Comparison of ENCODE assay signal across 8 cellular contexts in the genomic region with DNA sequence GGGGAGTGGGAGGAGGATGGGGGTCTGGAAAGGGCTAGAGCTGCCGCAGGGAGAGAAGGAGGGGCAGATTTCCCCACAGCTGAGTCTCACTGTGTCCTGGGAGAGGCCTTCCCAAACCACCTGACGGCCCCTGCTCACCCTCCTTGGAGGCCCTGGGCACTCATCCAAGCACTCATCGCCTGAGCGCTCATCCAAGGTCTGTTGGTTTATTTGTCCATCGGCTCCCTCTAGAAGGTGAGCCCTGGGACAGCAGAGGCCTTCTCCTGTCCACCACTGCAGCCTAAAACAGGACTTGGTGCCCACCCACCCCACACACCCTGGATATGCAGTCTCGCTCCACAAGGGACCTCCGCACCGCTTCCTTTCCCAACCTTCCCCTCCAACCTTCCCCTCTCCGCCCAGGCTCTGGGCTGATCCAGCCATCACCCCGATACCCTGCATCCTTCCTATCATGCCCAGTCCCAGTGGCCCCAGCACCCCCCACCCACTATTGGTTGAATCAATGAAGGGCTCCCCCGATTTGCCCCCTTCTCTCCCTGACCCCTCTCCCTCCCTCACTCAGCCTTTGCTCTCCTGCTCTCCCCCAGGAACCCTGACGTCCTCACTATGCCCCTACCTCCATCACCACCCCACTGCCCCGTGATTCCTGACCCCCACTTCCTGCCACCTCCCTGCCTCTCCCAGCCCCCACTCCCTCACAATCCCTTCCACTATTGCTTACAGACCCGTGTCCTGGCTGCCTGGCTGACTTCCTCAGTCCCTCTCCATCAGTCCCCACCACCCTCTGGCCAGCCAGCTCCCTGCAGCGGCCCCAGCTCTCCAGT. TPM values are rescaled to one million over a fixed set of nuclear protein-coding genes. Genes with fewer than 3 reads are reported as not detected.
DNase-seq lines count a peak whose midpoint lies in the region; ATAC-seq and TF ChIP-seq lines count a peak whose summit lies in the region.

No MANE protein-coding gene starts in this region.

- no peak overlapping the region for H2AFZ ChIP-seq in trophoblast cell (ENCODE audit: insufficient read depth, low read length, poor library complexity)

- H2BK120ac ChIP-seq in trophoblast cell (ENCODE audit: insufficient read depth, low read length, poor library complexity) = no peak overlapping the region

- no peak for ATAC-seq in CD4-positive, CD25-positive, alpha-beta regulatory T cell (ENCODE audit: low read depth in 2 of 2)
- no peak for ATAC-seq in GM19467 (IDR thresholded peaks at IDR 0.05; ENCODE audit: unreplicated experiment)
- no peak for ATAC-seq in HG02798 (IDR thresholded peaks at IDR 0.05; ENCODE audit: poor library complexity, unreplicated experiment)

- peaks cover under 1% of the 10 kb centered on the region for H3K36me3 Mint-ChIP-seq in CD4-positive, CD25-positive, alpha-beta regulatory T cell
- H3K36me3 Mint-ChIP-seq in IgD-negative memory B cell = no peaks in the 10 kb centered on the region

- peaks cover 7% of the 10 kb centered on the region for H3K79me2 ChIP-seq in trophoblast cell (ENCODE audit: control insufficient read depth, insufficient read depth, low read length, poor library complexity)

- no peaks in the 10 kb centered on the region for H3K9me3 ChIP-seq in CD4-positive, CD25-positive, alpha-beta regulatory T cell (ENCODE audit: control insufficient read depth in 2 of 2, low read length in 2 of 2)
- H3K9me3 ChIP-seq in trophoblast cell (ENCODE audit: insufficient read depth, low read depth, low read length) = no peaks in the 10 kb centered on the region

- H3K4me2 ChIP-seq in trophoblast cell (ENCODE audit: low read length) = peak overlapping the region; percentile 84

- H3K27ac ChIP-seq in CD4-positive, CD25-positive, alpha-beta regulatory T cell (ENCODE audit: insufficient read depth, low read length, poor library complexity, severe bottlenecking) = peak overlapping the region; percentile 76
- no peak overlapping the region for H3K27ac ChIP-seq in trophoblast cell (ENCODE audit: low read depth, low read length)

- no peak overlapping the region for H4K91ac ChIP-seq in trophoblast cell (ENCODE audit: low read depth, low read length)

- H4K12ac ChIP-seq in trophoblast cell (ENCODE audit: low read depth, low read length) = no peak overlapping the region

- H3K9me3 Mint-ChIP-seq in CD4-positive, CD25-positive, alpha-beta regulatory T cell = peaks cover 0 to 2% (median 0%) of the 10 kb centered on the region in 7 donors
- H3K9me3 Mint-ChIP-seq in IgD-negative memory B cell = no peaks in the 10 kb centered on the region

- no CpG with 5 or more reads among the region's 15 CpGs for WGBS in trophoblast cell (ENCODE audit: extremely low coverage, insufficient coverage, insufficient read length)

- no peak overlapping the region for H2AK5ac ChIP-seq in trophoblast cell (ENCODE audit: low read length)

- no peak for DNase-seq in CD4-positive, CD25-positive, alpha-beta regulatory T cell
- DNase-seq in fibroblast of villous mesenchyme (ENCODE audit: low read depth) (peak; percentile 85), trophoblast cell (no peak), NCI-H146 treated with DMSO at 0.1 percent for 48 hours (lab: John Stamatoyannopoulos, UW; ENCODE audit: unreplicated experiment) (no peak)

- no peak overlapping the region for H2BK12ac ChIP-seq in trophoblast cell (ENCODE audit: low read length)

- no peak overlapping the region for H3K18ac ChIP-seq in trophoblast cell (ENCODE audit: low read length)

- H4K8ac ChIP-seq in trophoblast cell (ENCODE audit: low read depth, low read length) = no peak overlapping the region

- no peak overlapping the region for H3K9ac ChIP-seq in trophoblast cell (ENCODE audit: low read length)

- H3K4me3 ChIP-seq in CD4-positive, CD25-positive, alpha-beta regulatory T cell (ENCODE audit: low read depth, low read length) = peak overlapping the region; percentile 66
- peak overlapping the region; percentile 91 for H3K4me3 ChIP-seq in WI38 (ENCODE audit: low read depth, low read length)
- peak overlapping the region; percentile 72 for H3K4me3 ChIP-seq in fibroblast of villous mesenchyme (ENCODE audit: low read depth, low read length)
- H3K4me3 ChIP-seq in trophoblast cell (ENCODE audit: low read depth, low read length) = no peak overlapping the region

- H3K36me3 ChIP-seq in CD4-positive, CD25-positive, alpha-beta regulatory T cell (ENCODE audit: control insufficient read depth, insufficient read depth, low read length) = peaks cover 24% of the 10 kb centered on the region
- peaks cover 19 to 22% of the 10 kb centered on the region in 2 experiments for H3K36me3 ChIP-seq in trophoblast cell (ENCODE audit: control insufficient read depth in 1 of 2, insufficient read depth in 2 of 2, low read length in 2 of 2)

- TF ChIP-seq CTCF in WI38 (IDR thresholded peaks at IDR 0.05; ENCODE audit: low read depth, low read length) (no peak), fibroblast of villous mesenchyme (IDR thresholded peaks at IDR 0.05; ENCODE audit: insufficient read depth, low read depth, low read length) (peak; percentile 7)

- no peak overlapping the region for H2BK5ac ChIP-seq in trophoblast cell (ENCODE audit: low read depth, low read length, poor library complexity)

- H3K4me1 Mint-ChIP-seq in CD4-positive, CD25-positive, alpha-beta regulatory T cell = peaks cover 3 to 22% (median 10%) of the 10 kb centered on the region in 4 donors
- peaks cover 0 to 10% (median 7%) of the 10 kb centered on the region in 3 donors for H3K4me1 Mint-ChIP-seq in IgD-negative memory B cell

- peak overlapping the region; percentile 88 to 94 (median 91) for H3K4me3 Mint-ChIP-seq in CD4-positive, CD25-positive, alpha-beta regulatory T cell
- peak overlapping the region; percentile 80 to 94 (median 86) for H3K4me3 Mint-ChIP-seq in IgD-negative memory B cell

- peaks cover 4% of the 10 kb centered on the region for H3K27me3 Mint-ChIP-seq in CD4-positive, CD25-positive, alpha-beta regulatory T cell
- H3K27me3 Mint-ChIP-seq in IgD-negative memory B cell = no peaks in the 10 kb centered on the region

- H3K27me3 ChIP-seq in CD4-positive, CD25-positive, alpha-beta regulatory T cell (ENCODE audit: control insufficient read depth, insufficient read depth, low read length) = no peaks in the 10 kb centered on the region
- no peaks in the 10 kb centered on the region for H3K27me3 ChIP-seq in trophoblast cell (ENCODE audit: insufficient read depth, low read length)

- peaks cover 5% of the 10 kb centered on the region for H3K79me1 ChIP-seq in trophoblast cell (ENCODE audit: low read length)

- no peak overlapping the region for H3K14ac ChIP-seq in trophoblast cell (ENCODE audit: low read length)

- H3K23ac ChIP-seq in trophoblast cell (ENCODE audit: low read length) = no peak overlapping the region

- no peak overlapping the region for H3K4ac ChIP-seq in trophoblast cell (ENCODE audit: low read depth, low read length)

- H3K4me1 ChIP-seq in CD4-positive, CD25-positive, alpha-beta regulatory T cell (ENCODE audit: control insufficient read depth, insufficient read depth, low read length, poor library complexity, severe bottlenecking) = peaks cover 21% of the 10 kb centered on the region
- H3K4me1 ChIP-seq in trophoblast cell (ENCODE audit: control insufficient read depth in 1 of 2, insufficient read depth in 2 of 2, low read length in 2 of 2) = peaks cover 3 to 8% of the 10 kb centered on the region in 2 experiments

- H3K27ac Mint-ChIP-seq in CD4-positive, CD25-positive, alpha-beta regulatory T cell = peak overlapping the region; percentile 92 to 95 (median 94)
- H3K27ac Mint-ChIP-seq in IgD-negative memory B cell = peak overlapping the region; percentile 66 to 97 (median 93)

RNA-seq across cellular contexts. Expression of gene UBXN6, which starts 1.6 kb away (rescaled TPM):
- 54.2 TPM for total RNA-seq in CD4-positive, CD25-positive, alpha-beta regulatory T cell
- 1 to 10 TPM; 4.6 to 6.4 (median 4.9) TPM for polyA plus RNA-seq in CD4-positive, CD25-positive, alpha-beta regulatory T cell
- polyA plus RNA-seq in IgD-negative memory B cell = 7.0 TPM
- total RNA-seq in fibroblast of villous mesenchyme = 104 and 117 TPM in 2 replicates
- 41.6 and 44.8 TPM in 2 replicates for polyA plus RNA-seq in trophoblast cell (2013)

RNA-seq across cellular contexts. Expression of gene HDGFL2, which starts 16.1 kb away (rescaled TPM):
- total RNA-seq in CD4-positive, CD25-positive, alpha-beta regulatory T cell = 32.7 TPM
- 10 to 100 TPM; 11.5 to 12.6 (median 12.2) TPM for polyA plus RNA-seq in CD4-positive, CD25-positive, alpha-beta regulatory T cell
- 31.9 TPM for polyA plus RNA-seq in IgD-negative memory B cell
- total RNA-seq in fibroblast of villous mesenchyme = 60.9 and 62.2 TPM in 2 replicates
- polyA plus RNA-seq in trophoblast cell (2013) = 48.0 and 49.8 TPM in 2 replicates

RNA-seq across cellular contexts. Expression of gene CHAF1A, which starts 53.5 kb away (rescaled TPM):
- 28.9 TPM for total RNA-seq in CD4-positive, CD25-positive, alpha-beta regulatory T cell
- polyA plus RNA-seq in CD4-positive, CD25-positive, alpha-beta regulatory T cell = 1 to 10 TPM; 2.6 to 5.5 (median 3.6) TPM
- polyA plus RNA-seq in IgD-negative memory B cell = 6.9 TPM
- total RNA-seq in fibroblast of villous mesenchyme = 9.9 and 11.6 TPM in 2 replicates
- 27.6 and 28.9 TPM in 2 replicates for polyA plus RNA-seq in trophoblast cell (2013)

RNA-seq across cellular contexts. Expression of gene SH3GL1, which starts 55.6 kb away (rescaled TPM):
- 54.0 TPM for total RNA-seq in CD4-positive, CD25-positive, alpha-beta regulatory T cell
- 10 to 100 TPM; 13.4 to 23.0 (median 17.6) TPM for polyA plus RNA-seq in CD4-positive, CD25-positive, alpha-beta regulatory T cell
- polyA plus RNA-seq in IgD-negative memory B cell = 23.7 TPM
- 65.2 and 72.5 TPM in 2 replicates for total RNA-seq in fibroblast of villous mesenchyme
- 134 and 142 TPM in 2 replicates for polyA plus RNA-seq in trophoblast cell (2013)
